In the genomic region with DNA sequence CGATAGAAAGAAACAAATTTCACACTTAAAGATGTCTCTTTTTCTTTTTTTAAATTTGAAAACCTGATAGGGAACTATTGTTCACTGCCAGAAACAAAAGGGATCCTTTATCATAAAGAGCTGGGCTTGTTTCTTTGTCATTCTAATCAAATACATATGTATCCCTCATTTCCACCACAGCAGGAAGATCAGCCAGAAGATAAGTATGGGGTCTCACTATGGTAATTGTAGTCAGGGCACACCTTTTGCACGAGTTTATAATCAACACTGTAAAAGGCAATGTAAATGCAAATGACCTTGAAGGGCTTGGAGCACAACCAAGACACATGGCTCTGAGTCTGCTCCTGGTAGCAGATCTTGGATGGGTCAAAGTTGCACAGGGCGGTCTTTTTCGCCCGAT, we compare ENCODE assay signal across 25 cellular contexts.
"Had no signal": no experiment of that assay in that cellular context is flagged by ENCODE, and none has a peak within 500 bp of the region (broad histone marks: within the 10 kb centered on the region; RNA-seq: fewer than 3 reads in every experiment).

No MANE protein-coding gene starts in this region.

- H3K27ac Mint-ChIP-seq: memory B cell; mesothelial cell of epicardium; naive B cell; natural killer cell treated with Interleukin-12 subunit alpha and Interleukin-12 subunit beta and Interleukin-15 and Interleukin-18, amount 100 ng/mL, for 72 hours; stimulated activated naive B cell treated with anti-CD40 and anti-IgM and Interleukin-4, amounts not matched to agents 10 μg/mL and 1 μg/mL and 100 μg/mL, for 72 hours; stimulated activated naive CD8-positive, alpha-beta T cell treated with anti-CD3 and anti-CD28 coated beads, Interleukin-15, Interleukin-2, amounts not matched to agents 100 ng/mL and 50 ng/mL, for 24 hours had no signal

- H3K4me3 Mint-ChIP-seq: memory B cell; mesothelial cell of epicardium; naive B cell; natural killer cell treated with Interleukin-12 subunit alpha and Interleukin-12 subunit beta and Interleukin-15 and Interleukin-18, amount 100 ng/mL, for 72 hours; neural crest cell; stimulated activated naive B cell treated with anti-CD40 and anti-IgM and Interleukin-4, amounts not matched to agents 10 μg/mL and 1 μg/mL and 100 μg/mL, for 72 hours; stimulated activated naive CD8-positive, alpha-beta T cell treated with anti-CD3 and anti-CD28 coated beads, Interleukin-15, Interleukin-2, amounts not matched to agents 100 ng/mL and 50 ng/mL, for 24 hours had no signal

- H3K27ac ChIP-seq: dorsolateral prefrontal cortex, gastrocnemius medialis, neutrophil, pancreas, right lobe of liver, thoracic aorta, tibial nerve, upper lobe of left lung, vagina had no signal

- FAIRE-seq: kidney, pancreas, small intestine had no signal

- H3K4me1 Mint-ChIP-seq: memory B cell; mesothelial cell of epicardium; naive B cell; neural crest cell; stimulated activated naive B cell treated with anti-CD40 and anti-IgM and Interleukin-4, amounts not matched to agents 10 μg/mL and 1 μg/mL and 100 μg/mL, for 72 hours had no signal

- H3K27me3 Mint-ChIP-seq: natural killer cell treated with Interleukin-12 subunit alpha and Interleukin-12 subunit beta and Interleukin-15 and Interleukin-18, amount 100 ng/mL, for 72 hours had no signal

- H3K36me3 Mint-ChIP-seq: memory B cell; mesothelial cell of epicardium; naive B cell; natural killer cell treated with Interleukin-12 subunit alpha and Interleukin-12 subunit beta and Interleukin-15 and Interleukin-18, amount 100 ng/mL, for 72 hours; stimulated activated naive B cell treated with anti-CD40 and anti-IgM and Interleukin-4, amounts not matched to agents 10 μg/mL and 1 μg/mL and 100 μg/mL, for 72 hours had no signal

- H3K4me3 ChIP-seq: dorsolateral prefrontal cortex, gastrocnemius medialis, lung, mucosa of descending colon, pancreas, right lobe of liver, thoracic aorta, tibial nerve, upper lobe of left lung, vagina had no signal

- H3K36me3 ChIP-seq: gastrocnemius medialis, neutrophil, pancreas, right lobe of liver, thoracic aorta, tibial nerve, upper lobe of left lung, vagina had no signal

- H3K27me3 ChIP-seq: dorsolateral prefrontal cortex, gastrocnemius medialis, neutrophil, pancreas, right lobe of liver, tibial nerve, upper lobe of left lung, vagina had no signal

- H3K9me3 Mint-ChIP-seq: memory B cell; mesothelial cell of epicardium; natural killer cell treated with Interleukin-12 subunit alpha and Interleukin-12 subunit beta and Interleukin-15 and Interleukin-18, amount 100 ng/mL, for 72 hours; neural crest cell; stimulated activated naive B cell treated with anti-CD40 and anti-IgM and Interleukin-4, amounts not matched to agents 10 μg/mL and 1 μg/mL and 100 μg/mL, for 72 hours; stimulated activated naive CD8-positive, alpha-beta T cell treated with anti-CD3 and anti-CD28 coated beads, Interleukin-15, Interleukin-2, amounts not matched to agents 100 ng/mL and 50 ng/mL, for 24 hours had no signal

- DNase-seq: dorsolateral prefrontal cortex; effector CD4-positive, alpha-beta T cell; gastrocnemius medialis; head of caudate nucleus; kidney; mucosa of descending colon; naive B cell; pancreas; right lobe of liver; small intestine; stimulated activated CD4-positive, alpha-beta T cell treated with anti-CD3 and anti-CD28 coated beads, Interleukin-15, amount 100 ng/mL, for 24 hours; stimulated activated CD4-positive, alpha-beta T cell treated with anti-CD3 and anti-CD28 coated beads, Interleukin-2, amount 100 ng/mL, for 48 hours; stimulated activated naive B cell treated with anti-CD40 and anti-IgM and Interleukin-4, amounts not matched to agents 10 μg/mL and 1 μg/mL and 100 μg/mL, for 72 hours; upper lobe of left lung had no signal

- H3K9me3 ChIP-seq: gastrocnemius medialis, mucosa of descending colon, neutrophil, pancreas, right lobe of liver, thoracic aorta, tibial nerve, upper lobe of left lung, vagina had no signal

- ATAC-seq: gastrocnemius medialis; left lobe of liver; mucosa of descending colon; natural killer cell treated with Interleukin-12 subunit alpha and Interleukin-12 subunit beta and Interleukin-15 and Interleukin-18, amount 100 ng/mL, for 72 hours; pancreas; right lobe of liver; stimulated activated naive B cell treated with anti-CD40 and anti-IgM and Interleukin-4, amounts not matched to agents 10 μg/mL and 1 μg/mL and 100 μg/mL, for 72 hours had no signal

- H3K4me1 ChIP-seq: gastrocnemius medialis, pancreas, right lobe of liver, tibial nerve, upper lobe of left lung, vagina had no signal
